Comparison of ENCODE assay signal across 35 cellular contexts in genomic region chr14:57150449-57150848, GRCh38.
"Had no signal": no experiment of that assay in that cellular context is flagged by ENCODE, and none has a peak within 500 bp of the region (broad histone marks: within the 10 kb centered on the region; RNA-seq: fewer than 3 reads in every experiment).

No MANE protein-coding gene starts in this region.

- H3K36me3 ChIP-seq: MG63 had no signal

- H3K27me3 ChIP-seq: MG63 had no signal

- DNase-seq: Karpas-422, Kasumi-1, MG63, MM.1S, MV-4-11, NCI-H1048, NCI-H1092, NCI-H1092 treated with DMSO at 0.1 percent for 48 hours, NCI-H1105, NCI-H1105 treated with DMSO at 0.1 percent for 48 hours, NCI-H1417, NCI-H1417 treated with DMSO at 0.1 percent for 48 hours, NCI-H1436, NCI-H1436 treated with DMSO at 0.1 percent for 48 hours, NCI-H146, NCI-H1694, NCI-H1694 treated with DMSO at 0.1 percent for 48 hours, NCI-H187, NCI-H187 treated with DMSO at 0.1 percent for 48 hours, NCI-H1930, NCI-H2029, NCI-H2029 treated with DMSO at 0.1 percent for 48 hours, NCI-H2081, NCI-H2081 treated with DMSO at 0.1 percent for 48 hours, NCI-H2107, NCI-H2171, NCI-H2171 treated with DMSO at 0.1 percent for 48 hours, NCI-H2227 treated with DMSO at 0.1 percent for 48 hours, NCI-H226, NCI-H345, NCI-H446, NCI-H510A, NCI-H510A treated with DMSO at 0.1 percent for 48 hours, NCI-H524, NCI-H524 treated with DMSO at 0.1 percent for 48 hours had no signal

- H3K4me3 ChIP-seq: MG63 had no signal

- H3K9me3 ChIP-seq: MG63 had no signal
